ENCODE assay signal across 16 cellular contexts in the genomic region with DNA sequence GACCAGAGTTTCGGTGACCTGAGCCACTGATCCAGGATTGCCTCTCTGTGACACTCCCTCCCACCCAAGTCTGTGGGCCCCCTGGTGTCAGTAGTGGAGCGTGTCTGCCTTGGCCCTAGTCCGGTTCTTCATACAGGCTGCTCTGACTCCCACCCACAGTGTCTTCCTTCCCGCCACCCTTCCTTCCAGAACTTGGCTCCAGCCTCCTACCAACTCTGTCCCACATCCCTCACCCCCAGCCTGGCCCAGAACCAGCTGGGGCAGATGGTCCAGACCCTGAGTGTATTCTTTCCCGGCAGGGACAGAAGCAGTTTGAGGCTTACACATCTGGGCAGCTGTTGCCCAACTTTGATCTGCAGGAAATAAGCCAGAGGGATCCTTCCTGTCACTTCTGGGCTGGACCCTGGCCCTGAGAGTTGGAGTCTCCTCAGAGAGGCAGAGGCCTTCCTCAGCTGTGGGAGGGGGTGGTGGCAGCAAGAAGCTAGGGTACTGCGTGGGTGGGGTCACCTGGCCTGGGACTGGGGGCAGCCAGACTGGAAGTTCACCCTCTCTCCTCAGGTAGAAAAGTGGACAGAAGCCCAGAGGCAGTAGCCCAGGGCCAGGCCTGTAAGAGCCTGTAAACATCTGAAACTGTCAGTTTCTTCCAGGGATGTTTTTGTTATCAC. TPM values are rescaled to one million over a fixed set of nuclear protein-coding genes. Genes with fewer than 3 reads are reported as not detected.
A peak's percentile ranks its signal among the peaks of the same experiment; 100 is the strongest.
DNase-seq lines count a peak whose midpoint lies in the region; ATAC-seq and TF ChIP-seq lines count a peak whose summit lies in the region.
"Had no signal": no experiment of that assay in that cellular context is flagged by ENCODE, and none has a peak within 500 bp of the region (broad histone marks: within the 10 kb centered on the region; RNA-seq: fewer than 3 reads in every experiment).

No MANE protein-coding gene starts in this region.

- H3K9me3 ChIP-seq in AG04450 (ENCODE audit: control insufficient read depth, insufficient read depth, low read length) (no peaks in the 10 kb centered on the region; the same call in 1 of the 2 replicates), body of pancreas (no peaks in the 10 kb centered on the region)
- no peaks in the 10 kb centered on the region for H3K9me3 ChIP-seq in CD4-positive, CD25-positive, alpha-beta regulatory T cell (ENCODE audit: control insufficient read depth in 2 of 2, low read length in 2 of 2)
- H3K9me3 ChIP-seq: suprapubic skin had no signal

- POLR2A ChIA-PET in AG04450 (lab: Yijun Ruan, JAX): no interaction called here

- H3K27me3 ChIP-seq in AG04450 (ENCODE audit: control insufficient read depth, insufficient read depth, low read length) (no peaks in the 10 kb centered on the region), body of pancreas (no peaks in the 10 kb centered on the region)
- no peaks in the 10 kb centered on the region for H3K27me3 ChIP-seq in CD4-positive, CD25-positive, alpha-beta regulatory T cell (ENCODE audit: control insufficient read depth, insufficient read depth, low read length)
- H3K27me3 ChIP-seq: suprapubic skin had no signal

- H3K27ac ChIP-seq in AG04450 (ENCODE audit: low read depth, low read length) (no peak overlapping the region), body of pancreas (no peak overlapping the region)
- no peak overlapping the region for H3K27ac ChIP-seq in CD4-positive, CD25-positive, alpha-beta regulatory T cell (ENCODE audit: insufficient read depth, low read length, poor library complexity, severe bottlenecking)
- H3K27ac ChIP-seq: suprapubic skin had no signal

- whole genome bisulfite sequencing in body of pancreas, 2 donors: 78 to 95% methylated on average over 5 to 6 of the region's 6 CpGs

- H3K4me3 Mint-ChIP-seq in CD4-positive, CD25-positive, alpha-beta regulatory T cell: peak overlapping the region in 1 of 4 donors; percentile 31
- no peak overlapping the region for H3K4me3 Mint-ChIP-seq in neural crest cell

- H3K9me3 Mint-ChIP-seq in CD4-positive, CD25-positive, alpha-beta regulatory T cell: no peaks in the 10 kb centered on the region
- no peaks in the 10 kb centered on the region for H3K9me3 Mint-ChIP-seq in neural crest cell

- peak overlapping the region; percentile 31 to 80 (median 64) for H3K27ac Mint-ChIP-seq in CD4-positive, CD25-positive, alpha-beta regulatory T cell
- peak overlapping the region; percentile 75 for H3K27ac Mint-ChIP-seq in neural crest cell (ENCODE audit: unreplicated experiment)

- peaks cover 62% of the 10 kb centered on the region for H3K4me1 ChIP-seq in CD4-positive, CD25-positive, alpha-beta regulatory T cell (ENCODE audit: control insufficient read depth, insufficient read depth, low read length, poor library complexity, severe bottlenecking)
- no peaks in the 10 kb centered on the region for H3K4me1 ChIP-seq in body of pancreas

- CTCF ChIA-PET in AG04450 (lab: Charles Lee): no interaction called here

- peaks cover 6 to 67% (median 41%) of the 10 kb centered on the region in 4 donors for H3K4me1 Mint-ChIP-seq in CD4-positive, CD25-positive, alpha-beta regulatory T cell
- H3K4me1 Mint-ChIP-seq in neural crest cell: peaks cover 3% of the 10 kb centered on the region

- H3K4me3 ChIP-seq in AG04450 (ENCODE audit: low read depth, low read length) (no peak overlapping the region), body of pancreas (no peak overlapping the region)
- H3K4me3 ChIP-seq in CD4-positive, CD25-positive, alpha-beta regulatory T cell (ENCODE audit: low read depth, low read length): no peak overlapping the region
- H3K4me3 ChIP-seq: suprapubic skin had no signal

- no peak for TF ChIP-seq POLR2A in body of pancreas (IDR thresholded peaks at IDR 0.05)

- peaks cover under 1% of the 10 kb centered on the region for H3K27me3 Mint-ChIP-seq in CD4-positive, CD25-positive, alpha-beta regulatory T cell
- no peaks in the 10 kb centered on the region for H3K27me3 Mint-ChIP-seq in neural crest cell (ENCODE audit: low read depth)

- intact Hi-C loops in body of pancreas (cut with DNase I): no loop called here

- 0 out of 2 replicates have a peak, but pooled peaks have one; percentile 14 for TF ChIP-seq CTCF in AG04450 (IDR thresholded peaks at IDR 0.05; ENCODE audit: low read depth, low read length)
- no peak for TF ChIP-seq CTCF in body of pancreas (IDR thresholded peaks at IDR 0.05)
- no peak for TF ChIP-seq CTCF in neural crest cell (conservative IDR thresholded peaks at IDR 0.05)

- DNase-seq in AG04450 (ENCODE audit: low read depth, low spot score): no peak
- no peak for DNase-seq in CD4-positive, CD25-positive, alpha-beta regulatory T cell
- DNase-seq in body of pancreas: no peak
- DNase-seq in neural crest cell (ENCODE audit: low read depth, low spot score): no peak
- no peak for DNase-seq in AG08396 (ENCODE audit: low spot score)
- no peak for DNase-seq in NCI-H1436 treated with DMSO at 0.1 percent for 48 hours (lab: John Stamatoyannopoulos, UW)
- DNase-seq: activated CD4-positive, alpha-beta T cell treated with anti-CD3 and anti-CD28 coated beads for 1 hour; activated naive CD4-positive, alpha-beta T cell treated with anti-CD3 and anti-CD28 coated beads, Interleukin-2, amount 50 U/mL, for 16 hours; central memory CD4-positive, alpha-beta T cell; COR-L47; NCI-H2081; retina had no signal

- no peak for ATAC-seq in CD4-positive, CD25-positive, alpha-beta regulatory T cell (ENCODE audit: low read depth in 2 of 2)
- ATAC-seq in body of pancreas (peak; percentile 22), HG03442 (IDR thresholded peaks at IDR 0.05; ENCODE audit: unreplicated experiment) (no peak)
- ATAC-seq: SK-N-SH treated with all-trans-retinoic acid at 6 μM for 48 hours had no signal

- no peaks in the 10 kb centered on the region for H3K36me3 Mint-ChIP-seq in CD4-positive, CD25-positive, alpha-beta regulatory T cell
- H3K36me3 Mint-ChIP-seq in neural crest cell (ENCODE audit: low read depth): no peaks in the 10 kb centered on the region

- no peaks in the 10 kb centered on the region for H3K36me3 ChIP-seq in CD4-positive, CD25-positive, alpha-beta regulatory T cell (ENCODE audit: control insufficient read depth, insufficient read depth, low read length)
- H3K36me3 ChIP-seq in body of pancreas (replicated peaks in 1 of 2; ENCODE audit: insufficient read depth in 1 of 2, low read depth in 2 of 2): no peaks in the 10 kb centered on the region
- H3K36me3 ChIP-seq: suprapubic skin had no signal

RNA-seq across cellular contexts. Expression of gene EPS8L3, which starts 43.1 kb away (rescaled TPM):
- polyA plus RNA-seq in AG04450 (2011; rRNA removed): not detected in 2 replicates
- not detected in 2 replicates for polyA minus RNA-seq in AG04450 (2011; rRNA and poly(A)+ RNA removed)
- not detected for total RNA-seq in CD4-positive, CD25-positive, alpha-beta regulatory T cell
- polyA plus RNA-seq in CD4-positive, CD25-positive, alpha-beta regulatory T cell: not detected
- 1 to 10 TPM in 1 of 2 donors, not detected in 1; 4.2 TPM for total RNA-seq in body of pancreas
- not detected in 2 replicates for total RNA-seq in neural crest cell
- total RNA-seq: epithelial cell of proximal tubule, suprapubic skin had no signal
